In genomic region chr2:71445142-71445541, GRCh38 we compare ENCODE assay signal across 1 cellular context. TPM values are rescaled to one million over a fixed set of nuclear protein-coding genes. Genes with fewer than 3 reads are reported as not detected.
"Had no signal": no experiment of that assay in that cellular context is flagged by ENCODE, and none has a peak within 500 bp of the region (broad histone marks: within the 10 kb centered on the region; RNA-seq: fewer than 3 reads in every experiment).

No MANE protein-coding gene starts in this region.

RNA-seq across cellular contexts. Expression of gene DYSF, which starts 8.2 kb away (rescaled TPM):
- total RNA-seq: OCI-LY7 had no signal
